ENCODE assay signal across 21 cellular contexts in the genomic region with DNA sequence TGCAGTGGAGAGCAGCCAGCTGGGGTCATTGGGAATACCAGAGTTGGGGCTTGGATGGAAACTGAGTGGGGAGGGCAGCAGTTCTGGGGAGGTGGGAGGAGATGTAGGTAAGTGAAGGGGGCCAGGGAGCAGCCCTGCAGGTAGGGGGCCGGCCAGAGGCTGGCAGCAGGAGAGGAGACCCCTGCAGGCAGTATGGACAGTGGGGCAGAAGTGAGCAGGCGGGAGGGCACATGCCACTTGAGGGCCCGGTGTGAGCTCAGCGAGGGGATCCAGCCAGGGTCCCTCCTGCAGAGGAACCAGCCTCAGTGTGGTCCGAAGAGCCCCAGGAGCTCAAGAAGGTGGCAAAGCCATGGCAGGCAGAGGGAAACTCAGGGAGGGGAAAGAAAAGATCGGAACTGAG.
DNase-seq lines count a peak whose midpoint lies in the region; ATAC-seq, FAIRE-seq and TF ChIP-seq lines count a peak whose summit lies in the region.
"Had no signal": no experiment of that assay in that cellular context is flagged by ENCODE, and none has a peak within 500 bp of the region (broad histone marks: within the 10 kb centered on the region; RNA-seq: fewer than 3 reads in every experiment).

No MANE protein-coding gene starts in this region.

- ATAC-seq in A549 (peak; percentile 30 to 35; a peak in 4 of 6 replicates), GM23338 (peak; percentile 34; the same call in 1 of the 3 replicates), HepG2 (peak; percentile 54)
- ATAC-seq in stimulated activated effector memory CD8-positive, alpha-beta T cell treated with anti-CD3 and anti-CD28 coated beads, Interleukin-12 subunit alpha, Interleukin-12 subunit beta, amount 100 ng/mL, for 72 hours: peak; percentile 39
- ATAC-seq: CD8-positive, alpha-beta T cell; GM12878 had no signal

- no peaks in the 10 kb centered on the region for H3F3A ChIP-seq in GM23338 (replicated peaks; ENCODE audit: low read depth)

- H3K36me3 Mint-ChIP-seq in GM23338 (ENCODE audit: low read depth) (0 out of 3 replicates have a peak, but pooled peaks cover 3% of the 10 kb centered on the region), immature natural killer cell (no peaks in the 10 kb centered on the region)
- H3K36me3 Mint-ChIP-seq in stimulated activated effector memory CD8-positive, alpha-beta T cell treated with anti-CD3 and anti-CD28 coated beads, Interleukin-12 subunit alpha, Interleukin-12 subunit beta, amount 100 ng/mL, for 72 hours: no peaks in the 10 kb centered on the region
- H3K36me3 Mint-ChIP-seq: CD8-positive, alpha-beta T cell had no signal

- no peaks in the 10 kb centered on the region for H3K9me2 ChIP-seq in GM23338 (ENCODE audit: insufficient read depth)

- H3K9me3 Mint-ChIP-seq in GM23338: peaks cover 2% of the 10 kb centered on the region; the same call in 2 of the 3 replicates
- no peaks in the 10 kb centered on the region for H3K9me3 Mint-ChIP-seq in stimulated activated effector memory CD8-positive, alpha-beta T cell treated with anti-CD3 and anti-CD28 coated beads, Interleukin-12 subunit alpha, Interleukin-12 subunit beta, amount 100 ng/mL, for 72 hours
- H3K9me3 Mint-ChIP-seq in immature natural killer cell: peaks cover 0 to 4% (median 0%) of the 10 kb centered on the region in 6 donors
- H3K9me3 Mint-ChIP-seq: H9 had no signal

- in situ Hi-C loops in HepG2 (cut with HindIII; ENCODE audit: extremely low pct_ligation_motif_present, low pct_unique_long_range_greater_than_20kb): no loop called here

- H3K4me3 Mint-ChIP-seq in GM23338: no peak overlapping the region
- H3K4me3 Mint-ChIP-seq in stimulated activated effector memory CD8-positive, alpha-beta T cell treated with anti-CD3 and anti-CD28 coated beads, Interleukin-12 subunit alpha, Interleukin-12 subunit beta, amount 100 ng/mL, for 72 hours: no peak overlapping the region
- H3K4me3 Mint-ChIP-seq in immature natural killer cell: no peak overlapping the region
- H3K4me3 Mint-ChIP-seq: CD8-positive, alpha-beta T cell; H9 had no signal

- H3K27me3 Mint-ChIP-seq in GM23338 (ENCODE audit: insufficient read depth, low read depth, poor library complexity) (peaks cover 7% of the 10 kb centered on the region), immature natural killer cell (ENCODE audit: low read depth in 3 of 3) (peaks cover 0 to 2% (median 2%) of the 10 kb centered on the region in 3 donors)

- H3K9ac ChIP-seq in HepG2 (ENCODE audit: insufficient read depth, low read depth, low read length): no peak overlapping the region
- H3K9ac ChIP-seq: BLaER1 treated with 17β-estradiol and CSF1 and Interleukin-3, amounts not matched to agents 10 nM and 100 nM had no signal

- H4K20me1 ChIP-seq in GM23338 (replicated peaks; ENCODE audit: insufficient read depth) (no peaks in the 10 kb centered on the region), HepG2 (ENCODE audit: insufficient read depth, low read length) (no peaks in the 10 kb centered on the region)
- H4K20me1 ChIP-seq: BLaER1 treated with 17β-estradiol and CSF1 and Interleukin-3, amounts not matched to agents 10 nM and 100 nM had no signal

- no peak for TF ChIP-seq CTCF in A549 (IDR thresholded peaks at IDR 0.05)
- TF ChIP-seq CTCF in GM23338 (conservative IDR thresholded peaks at IDR 0.05; ENCODE audit: low read depth in 2 of 2): 0 out of 4 replicates have a peak, but pooled peaks of 1 of the 2 experiments have one; percentile 3
- no peak for TF ChIP-seq CTCF in HepG2 (CRISPR knock-in tag; IDR thresholded peaks at IDR 0.05)
- no peak for TF ChIP-seq CTCF in esophagus muscularis mucosa (IDR thresholded peaks at IDR 0.05)

- H3K27me3 ChIP-seq in GM23338 (ENCODE audit: insufficient read depth): no peaks in the 10 kb centered on the region
- H3K27me3 ChIP-seq in HepG2 (ENCODE audit: control insufficient read depth in 1 of 2, insufficient read depth in 2 of 2, low read length in 2 of 2): peaks cover 1 to 13% of the 10 kb centered on the region in 2 experiments; a peak in 3 of 5 replicates
- no peaks in the 10 kb centered on the region for H3K27me3 ChIP-seq in esophagus muscularis mucosa
- H3K27me3 ChIP-seq: BLaER1 treated with 17β-estradiol and CSF1 and Interleukin-3, amounts not matched to agents 10 nM and 100 nM had no signal

- POLR2A ChIA-PET in A549 (lab: Yijun Ruan, JAX) (no interaction called here), HepG2 (lab: Yijun Ruan, JAX) (no interaction called here)

- no peak for TF ChIP-seq POLR2A in A549 (IDR thresholded peaks at IDR 0.05; ENCODE audit: low read length)
- no peak for TF ChIP-seq POLR2A in HepG2 (IDR thresholded peaks at IDR 0.05; ENCODE audit: insufficient read depth in 1 of 2, low read depth in 2 of 2, low read length in 2 of 2)
- no peak for TF ChIP-seq POLR2A in esophagus muscularis mucosa (IDR thresholded peaks at IDR 0.05; ENCODE audit: low read depth)

- H3K27ac ChIP-seq in A549 (no peak overlapping the region), GM23338 (ENCODE audit: low read depth) (no peak overlapping the region), HepG2 (ENCODE audit: extremely low read length, insufficient read depth, low read length) (no peak overlapping the region), esophagus muscularis mucosa (replicated peaks in 1 of 4) (no peak overlapping the region)
- H3K27ac ChIP-seq: BLaER1 treated with 17β-estradiol and CSF1 and Interleukin-3, amounts not matched to agents 10 nM and 100 nM; PC-9; RWPE1 had no signal

- no peak for FAIRE-seq in A549 (lab: Jason Lieb, UNC)
- no peak for FAIRE-seq in HepG2 (lab: Jason Lieb, UNC)
- FAIRE-seq: GM12878 had no signal

- TF ChIP-seq EP300 in A549 (IDR thresholded peaks at IDR 0.05) (no peak), HepG2 (IDR thresholded peaks at IDR 0.05; ENCODE audit: low read depth in 2 of 2, low read length in 2 of 2) (no peak), HepG2 (CRISPR knock-in tag; IDR thresholded peaks at IDR 0.05; ENCODE audit: borderline replicate concordance) (no peak), esophagus muscularis mucosa (IDR thresholded peaks at IDR 0.05) (no peak)

- H3K9me3 ChIP-seq in A549: no peaks in the 10 kb centered on the region
- H3K9me3 ChIP-seq in HepG2 (ENCODE audit: low read length): no peaks in the 10 kb centered on the region
- no peaks in the 10 kb centered on the region for H3K9me3 ChIP-seq in esophagus muscularis mucosa

- H3K27ac Mint-ChIP-seq in GM23338 (no peak overlapping the region), immature natural killer cell (no peak overlapping the region)
- no peak overlapping the region for H3K27ac Mint-ChIP-seq in stimulated activated effector memory CD8-positive, alpha-beta T cell treated with anti-CD3 and anti-CD28 coated beads, Interleukin-12 subunit alpha, Interleukin-12 subunit beta, amount 100 ng/mL, for 72 hours
- H3K27ac Mint-ChIP-seq: CD8-positive, alpha-beta T cell; H9 had no signal

- H3K79me2 ChIP-seq in GM23338 (replicated peaks; ENCODE audit: insufficient read depth): no peaks in the 10 kb centered on the region
- H3K79me2 ChIP-seq in HepG2 (ENCODE audit: insufficient read depth, low read length): no peaks in the 10 kb centered on the region

- 28% methylated on average over 5 of the region's 6 CpGs for WGBS in A549 (ENCODE audit: missing lambda C conversion rate)
- 35% methylated on average over 6 of the region's 6 CpGs for WGBS in HepG2 (ENCODE audit: low lambda C conversion rate)
- WGBS in esophagus muscularis mucosa: 79% methylated on average over 6 of the region's 6 CpGs

- no peaks in the 10 kb centered on the region for H3K4me1 ChIP-seq in A549
- no peaks in the 10 kb centered on the region for H3K4me1 ChIP-seq in GM23338 (ENCODE audit: insufficient read depth)
- no peaks in the 10 kb centered on the region for H3K4me1 ChIP-seq in HepG2 (ENCODE audit: insufficient read depth, low read length)
- no peaks in the 10 kb centered on the region for H3K4me1 ChIP-seq in esophagus muscularis mucosa

- DNase-seq in A549 (ENCODE audit: low read depth in 1 of 2, low spot score in 1 of 2) (no peak), GM23338 (ENCODE audit: low spot score) (no peak), HepG2 (ENCODE audit: low spot score) (no peak), immature natural killer cell (no peak), NCI-H1930 (lab: John Stamatoyannopoulos, UW) (no peak), esophagus muscularis mucosa (ENCODE audit: extremely low spot score) (no peak)
- DNase-seq in stimulated activated effector memory CD8-positive, alpha-beta T cell treated with anti-CD3 and anti-CD28 coated beads, Interleukin-12 subunit alpha, Interleukin-12 subunit beta, amount 100 ng/mL, for 72 hours (ENCODE audit: low spot score in 2 of 2): no peak
- DNase-seq: ACHN; CD8-positive, alpha-beta T cell; DND-41; H9; Kasumi-1; NCI-H1417; NCI-H1694 treated with DMSO at 0.1 percent for 48 hours; NCI-H510A treated with DMSO at 0.1 percent for 48 hours; NCI-H748 treated with DMSO at 0.1 percent for 48 hours; PC-9; SIG-M5 had no signal

- H3K36me3 ChIP-seq in GM23338 (ENCODE audit: insufficient read depth): no peaks in the 10 kb centered on the region
- H3K36me3 ChIP-seq in HepG2 (replicated peaks in 1 of 2; ENCODE audit: control insufficient read depth in 1 of 2, insufficient read depth in 2 of 2, low read length in 2 of 2): no peaks in the 10 kb centered on the region
- H3K36me3 ChIP-seq in esophagus muscularis mucosa: no peaks in the 10 kb centered on the region
- H3K36me3 ChIP-seq: BLaER1 treated with 17β-estradiol and CSF1 and Interleukin-3, amounts not matched to agents 10 nM and 100 nM had no signal

- BruUV-seq in HepG2 (replicated peaks; lab: Mats Ljungman, UMichigan): no TSS peak

- H3K4me3 ChIP-seq in A549 (no peak overlapping the region), GM23338 (no peak overlapping the region), HepG2 (replicated peaks in 1 of 3; ENCODE audit: insufficient read depth in 1 of 3, low read depth in 2 of 3, low read length in 3 of 3) (no peak overlapping the region), esophagus muscularis mucosa (no peak overlapping the region)
- H3K4me3 ChIP-seq: BLaER1 treated with 17β-estradiol and CSF1 and Interleukin-3, amounts not matched to agents 10 nM and 100 nM; GM12878; PC-9 had no signal

- H2AFZ ChIP-seq in GM23338 (no peak overlapping the region), HepG2 (ENCODE audit: low read length) (no peak overlapping the region)
- H2AFZ ChIP-seq: PC-9 had no signal

- CTCF ChIA-PET in A549 (lab: Yijun Ruan, JAX): interaction anchor here (9.4 kb wide), 1 partner anchor 16 kb away, joined by 45 read pairs; no protein-coding TSS in a partner anchor
- CTCF ChIA-PET in HepG2 (lab: Yijun Ruan, JAX; ENCODE audit: low intra/inter-chr PET ratio, low total read pairs): no interaction called here

- H3K4me1 Mint-ChIP-seq in GM23338 (peaks cover 3% of the 10 kb centered on the region; the same call in 1 of the 3 replicates), immature natural killer cell (no peaks in the 10 kb centered on the region)
- H3K4me1 Mint-ChIP-seq in stimulated activated effector memory CD8-positive, alpha-beta T cell treated with anti-CD3 and anti-CD28 coated beads, Interleukin-12 subunit alpha, Interleukin-12 subunit beta, amount 100 ng/mL, for 72 hours: no peaks in the 10 kb centered on the region

- intact Hi-C loops in HepG2 (cut with micrococcal nuclease; ENCODE audit: unreplicated experiment): no loop called here
- intact Hi-C loops in esophagus muscularis mucosa (cut with DNase I): no loop called here

- H3K4me2 ChIP-seq in A549: no peak overlapping the region
- no peak overlapping the region for H3K4me2 ChIP-seq in GM23338
- no peak overlapping the region for H3K4me2 ChIP-seq in HepG2 (ENCODE audit: low read depth, low read length)
- H3K4me2 ChIP-seq: BLaER1 treated with 17β-estradiol and CSF1 and Interleukin-3, amounts not matched to agents 10 nM and 100 nM; PC-9 had no signal

- no peak for TF ChIP-seq RAD21 in A549 (conservative IDR thresholded peaks at IDR 0.05 in 1 of 2, IDR thresholded peaks at IDR 0.05 in 1 of 2)
- TF ChIP-seq RAD21 in HepG2 (CRISPR knock-in tag; IDR thresholded peaks at IDR 0.05): no peak
